In the genomic region with DNA sequence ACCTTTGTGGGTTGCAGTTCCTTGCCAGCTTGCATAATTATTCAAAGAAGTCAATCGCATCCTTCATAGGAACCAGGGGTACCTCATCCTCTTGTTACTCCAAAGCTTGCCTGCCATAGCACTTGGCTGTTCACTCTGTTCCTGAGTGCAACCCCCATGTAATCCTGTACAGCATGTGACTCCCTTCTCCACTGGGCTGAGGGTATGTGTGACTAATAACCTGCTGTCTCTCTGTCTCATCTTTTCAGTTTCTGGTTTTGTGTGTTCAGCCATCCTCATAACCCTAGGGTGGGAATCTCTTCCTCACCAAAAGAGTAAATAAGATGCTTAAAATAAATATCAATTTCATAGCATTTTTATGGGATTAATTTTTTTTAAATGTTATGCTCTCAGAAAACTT, we compare ENCODE assay signal across 17 cellular contexts.
"Had no signal": no experiment of that assay in that cellular context is flagged by ENCODE, and none has a peak within 500 bp of the region (broad histone marks: within the 10 kb centered on the region; RNA-seq: fewer than 3 reads in every experiment).

No MANE protein-coding gene starts in this region.

- H3K4me3 ChIP-seq: ascending aorta, esophagus muscularis mucosa, mucosa of descending colon, upper lobe of right lung had no signal

- H3K4me1 ChIP-seq: ascending aorta, esophagus muscularis mucosa, upper lobe of right lung had no signal

- H3K9me3 ChIP-seq: ascending aorta, mucosa of descending colon, upper lobe of right lung had no signal

- H3K27ac Mint-ChIP-seq: activated CD8-positive, alpha-beta T cell treated with anti-CD3 and anti-CD28 coated beads, Interleukin-2, amount 10 ng/mL, durations not matched to agents 7 days and 5 days; activated naive CD8-positive, alpha-beta T cell treated with anti-CD3 and anti-CD28 coated beads, Interleukin-2, amount 50 U/mL, for 24 hours; naive thymus-derived CD8-positive, alpha-beta T cell; WTC11 had no signal

- H3K9me3 Mint-ChIP-seq: activated naive CD8-positive, alpha-beta T cell treated with anti-CD3 and anti-CD28 coated beads, Interleukin-2, amount 50 U/mL, for 24 hours; naive thymus-derived CD8-positive, alpha-beta T cell had no signal

- H3K27ac ChIP-seq: ascending aorta, esophagus muscularis mucosa, upper lobe of right lung had no signal

- H3K4me1 Mint-ChIP-seq: activated naive CD8-positive, alpha-beta T cell treated with anti-CD3 and anti-CD28 coated beads, Interleukin-2, amount 50 U/mL, for 24 hours; naive thymus-derived CD8-positive, alpha-beta T cell had no signal

- ATAC-seq: activated CD8-positive, alpha-beta T cell treated with anti-CD3 and anti-CD28 coated beads, Interleukin-2, amount 10 ng/mL, durations not matched to agents 7 days and 5 days; activated naive CD8-positive, alpha-beta T cell treated with anti-CD3 and anti-CD28 coated beads, Interleukin-2, amount 50 U/mL, for 24 hours; left lobe of liver; mucosa of descending colon; naive thymus-derived CD8-positive, alpha-beta T cell; right cardiac atrium; upper lobe of right lung; WTC11 had no signal

- H3K36me3 ChIP-seq: ascending aorta, esophagus muscularis mucosa, upper lobe of right lung had no signal

- H3K27me3 ChIP-seq: ascending aorta, esophagus muscularis mucosa, upper lobe of right lung had no signal

- H3K4me3 Mint-ChIP-seq: activated CD8-positive, alpha-beta T cell treated with anti-CD3 and anti-CD28 coated beads, Interleukin-2, amount 10 ng/mL, durations not matched to agents 7 days and 5 days; activated naive CD8-positive, alpha-beta T cell treated with anti-CD3 and anti-CD28 coated beads, Interleukin-2, amount 50 U/mL, for 24 hours; naive thymus-derived CD8-positive, alpha-beta T cell; WTC11 had no signal

- H3K36me3 Mint-ChIP-seq: naive thymus-derived CD8-positive, alpha-beta T cell; WTC11 had no signal

- DNase-seq: activated CD4-positive, alpha-beta T cell treated with anti-CD3 and anti-CD28 coated beads for 48 hours; activated CD8-positive, alpha-beta memory T cell treated with anti-CD3 and anti-CD28 coated beads, Interleukin-2, amount 50 U/mL, for 48 hours; activated CD8-positive, alpha-beta T cell treated with anti-CD3 and anti-CD28 coated beads, Interleukin-2, amount 10 ng/mL, durations not matched to agents 7 days and 5 days; activated naive CD4-positive, alpha-beta T cell treated with Interleukin-2 at 50 U/mL for 16 hours; activated naive CD8-positive, alpha-beta T cell treated with anti-CD3 and anti-CD28 coated beads, Interleukin-2, amount 50 U/mL, for 24 hours; head of caudate nucleus; mucosa of descending colon; naive thymus-derived CD8-positive, alpha-beta T cell; right cardiac atrium; stimulated activated CD4-positive, alpha-beta T cell treated with anti-CD3 and anti-CD28 coated beads, Interleukin-2, amount 100 ng/mL, for 24 hours; stimulated activated naive CD4-positive, alpha-beta T cell treated with Interleukin-2 at 50 U/mL for 16 hours; upper lobe of right lung had no signal

- FAIRE-seq: endometrium had no signal
